9 cellular contexts compared by ENCODE assay signal in genomic region chr22:39021552-39022250, GRCh38. TPM values are rescaled to one million over a fixed set of nuclear protein-coding genes. Genes with fewer than 3 reads are reported as not detected.
DNase-seq lines count a peak whose midpoint lies in the region; ATAC-seq and TF ChIP-seq lines count a peak whose summit lies in the region.
"Had no signal": no experiment of that assay in that cellular context is flagged by ENCODE, and none has a peak within 500 bp of the region (broad histone marks: within the 10 kb centered on the region; RNA-seq: fewer than 3 reads in every experiment).

No MANE protein-coding gene starts in this region.

- H3K27ac ChIP-seq in adrenal gland: peak overlapping the region; percentile 33 to 92 (median 77)
- H3K27ac ChIP-seq in lower lobe of right lung: peak overlapping the region; percentile 81
- peak overlapping the region; percentile 61 to 66 for H3K27ac ChIP-seq in tibial artery
- H3K27ac ChIP-seq: A549 had no signal

- peak overlapping the region; percentile 95 for H3K4me3 Mint-ChIP-seq in activated CD4-positive, alpha-beta T cell treated with anti-CD3 and anti-CD28 coated beads for 36 hours

- no peaks in the 10 kb centered on the region for H3K27me3 ChIP-seq in adrenal gland
- no peaks in the 10 kb centered on the region for H3K27me3 ChIP-seq in lower lobe of right lung (ENCODE audit: low read depth)
- H3K27me3 ChIP-seq in tibial artery: no peaks in the 10 kb centered on the region

- no peaks in the 10 kb centered on the region for H3K27me3 Mint-ChIP-seq in activated CD4-positive, alpha-beta T cell treated with anti-CD3 and anti-CD28 coated beads for 36 hours

- H3K4me1 ChIP-seq in adrenal gland (replicated peaks in 1 of 2): peaks cover 12 to 15% of the 10 kb centered on the region in 2 donors
- H3K4me1 ChIP-seq in lower lobe of right lung: peaks cover 17% of the 10 kb centered on the region
- H3K4me1 ChIP-seq in tibial artery: peaks cover 0 to 19% (median 13%) of the 10 kb centered on the region in 4 donors
- H3K4me1 ChIP-seq: A549 had no signal

- peaks cover 23% of the 10 kb centered on the region for H3K36me3 Mint-ChIP-seq in activated CD4-positive, alpha-beta T cell treated with anti-CD3 and anti-CD28 coated beads for 36 hours (ENCODE audit: low read depth)

- DNase-seq in activated CD4-positive, alpha-beta T cell treated with anti-CD3 and anti-CD28 coated beads for 36 hours: no peak
- no peak for DNase-seq in activated CD4-positive, alpha-beta T cell treated with anti-CD3 and anti-CD28 coated beads, Interleukin-2, amount 50 U/mL, for 4 hours
- DNase-seq in adrenal gland (no peak), lower lobe of right lung (peak; percentile 52), tibial artery (no peak), AG08395 (ENCODE audit: low spot score) (no peak), EL (no peak), germinal center (ENCODE audit: low spot score) (no peak)

- no peak for TF ChIP-seq POLR2A in adrenal gland (IDR thresholded peaks at IDR 0.05)

- CTCF ChIA-PET in activated CD4-positive, alpha-beta T cell treated with anti-CD3 and anti-CD28 coated beads for 36 hours (lab: Charles Lee): interaction anchor here (0.7 to 0.9 kb wide), 3 partner anchors 37 to 253 kb away, joined by 3 read pairs; no protein-coding TSS in a partner anchor

- POLR2A ChIA-PET in activated CD4-positive, alpha-beta T cell treated with anti-CD3 and anti-CD28 coated beads for 36 hours (lab: Charles Lee): no interaction called here

- 26 to 50% (median 30%) methylated on average over 7 to 9 of the region's 9 CpGs for WGBS in adrenal gland, 4 donors

- H3K9me3 ChIP-seq in adrenal gland (replicated peaks in 1 of 3) (no peaks in the 10 kb centered on the region), lower lobe of right lung (no peaks in the 10 kb centered on the region), tibial artery (no peaks in the 10 kb centered on the region)
- H3K9me3 ChIP-seq: A549 had no signal

- no peaks in the 10 kb centered on the region for H3K9me3 Mint-ChIP-seq in activated CD4-positive, alpha-beta T cell treated with anti-CD3 and anti-CD28 coated beads for 36 hours (ENCODE audit: low read depth)

- H3K27ac Mint-ChIP-seq in activated CD4-positive, alpha-beta T cell treated with anti-CD3 and anti-CD28 coated beads for 36 hours: peak overlapping the region; percentile 95

- TF ChIP-seq CTCF in adrenal gland (IDR thresholded peaks at IDR 0.05) (no peak), lower lobe of right lung (IDR thresholded peaks at IDR 0.05) (no peak), tibial artery (IDR thresholded peaks at IDR 0.05) (no peak)

- H3K4me1 Mint-ChIP-seq in activated CD4-positive, alpha-beta T cell treated with anti-CD3 and anti-CD28 coated beads for 36 hours: peaks cover 53% of the 10 kb centered on the region

- intact Hi-C loops in activated CD4-positive, alpha-beta T cell treated with anti-CD3 and anti-CD28 coated beads for 36 hours (cut with DNase I, micrococcal nuclease): loop anchor here (1.0 to 5.0 kb wide), 4 partner anchors 19 to 229 kb away; partner anchors contain the start of genes APOBEC3F (in 1 of the 2) and DNAL4 (in 1 of the 2)
- intact Hi-C loops in adrenal gland (cut with DNase I): no loop called here
- intact Hi-C loops in lower lobe of right lung (cut with DNase I): no loop called here
- intact Hi-C loops in tibial artery (cut with DNase I; ENCODE audit: low total_unique reads): no loop called here

- peak overlapping the region in 2 of 4 donors; percentile 10 to 41 for H3K4me3 ChIP-seq in adrenal gland
- H3K4me3 ChIP-seq in lower lobe of right lung: peak overlapping the region; percentile 52
- peak overlapping the region; percentile 47 to 51 for H3K4me3 ChIP-seq in tibial artery
- H3K4me3 ChIP-seq: A549 had no signal

- H3K36me3 ChIP-seq in adrenal gland (replicated peaks in 1 of 2): peaks cover 0 to 13% of the 10 kb centered on the region in 2 donors
- H3K36me3 ChIP-seq in lower lobe of right lung: peaks cover 10% of the 10 kb centered on the region
- peaks cover 0 to 10% (median 6%) of the 10 kb centered on the region in 3 donors for H3K36me3 ChIP-seq in tibial artery

- no peak for ATAC-seq in activated CD4-positive, alpha-beta T cell treated with anti-CD3 and anti-CD28 coated beads for 36 hours
- peak in 1 of 2 donors; percentile 5 for ATAC-seq in lower lobe of right lung

RNA-seq across cellular contexts. Expression of gene APOBEC3D, which starts 0.8 kb away (rescaled TPM):
- total RNA-seq in activated CD4-positive, alpha-beta T cell treated with anti-CD3 and anti-CD28 coated beads for 36 hours: 10 to 100 TPM; 27.0 to 28.2 TPM
- 1 to 10 TPM; 1.8 to 7.9 (median 6.0) TPM for total RNA-seq in adrenal gland
- 1 to 10 TPM; 1.8 to 4.8 (median 2.0) TPM for polyA plus RNA-seq in adrenal gland
- 3.0 TPM for total RNA-seq in lower lobe of right lung

RNA-seq across cellular contexts. Expression of gene APOBEC3C, which starts 7.6 kb away (rescaled TPM):
- total RNA-seq in activated CD4-positive, alpha-beta T cell treated with anti-CD3 and anti-CD28 coated beads for 36 hours: 10 to 100 TPM; 75.3 to 98.5 TPM
- total RNA-seq in adrenal gland: 10 to 100 TPM; 31.0 to 88.2 (median 40.5) TPM
- 10 to 100 TPM; 38.5 to 62.0 (median 42.9) TPM for polyA plus RNA-seq in adrenal gland
- total RNA-seq in lower lobe of right lung: 27.8 TPM

RNA-seq across cellular contexts. Expression of gene APOBEC3F, which starts 19.0 kb away (rescaled TPM):
- 10 to 100 TPM; 19.0 to 24.5 TPM for total RNA-seq in activated CD4-positive, alpha-beta T cell treated with anti-CD3 and anti-CD28 coated beads for 36 hours
- total RNA-seq in adrenal gland (10 to 100 TPM in 6 of 8 donors, 1 to 10 TPM in 2; 7.0 to 22.1 (median 11.0) TPM), lower lobe of right lung (9.5 TPM)
- polyA plus RNA-seq in adrenal gland: 10 to 100 TPM in 2 of 3 donors, 1 to 10 TPM in 1; 8.6 to 20.2 (median 12.9) TPM

RNA-seq across cellular contexts. Expression of gene APOBEC3B, which starts 39.6 kb away (rescaled TPM):
- 1 to 10 TPM; 8.0 to 8.5 TPM for total RNA-seq in activated CD4-positive, alpha-beta T cell treated with anti-CD3 and anti-CD28 coated beads for 36 hours
- total RNA-seq in adrenal gland: 1 to 10 TPM in 6 of 8 donors, under 1 TPM in 1, not detected in 1; 0.74 to 2.4 (median 1.5) TPM
- polyA plus RNA-seq in adrenal gland: 1 to 10 TPM in 2 of 3 donors, under 1 TPM in 1; 0.32 to 2.8 (median 1.0) TPM
- total RNA-seq in lower lobe of right lung: 1.0 TPM

RNA-seq across cellular contexts. Expression of gene APOBEC3G, which starts 55.4 kb away (rescaled TPM):
- total RNA-seq in activated CD4-positive, alpha-beta T cell treated with anti-CD3 and anti-CD28 coated beads for 36 hours: 10 to 100 TPM; 45.9 to 47.4 TPM
- total RNA-seq in adrenal gland: 10 to 100 TPM; 11.1 to 29.3 (median 16.3) TPM
- polyA plus RNA-seq in adrenal gland: 10 to 100 TPM; 11.6 to 19.4 (median 16.3) TPM
- 19.2 TPM for total RNA-seq in lower lobe of right lung
- polyA plus RNA-seq: A549 had no signal

Comparison
In these comparisons a context has a peak if more than half of its experiments do, and no peak if none do; other contexts are left out.
1. intact Hi-C loops: an anchor here in activated CD4-positive, alpha-beta T cell treated with anti-CD3 and anti-CD28 coated beads for 36 hours (1.0 to 5.0 kb wide); none called in adrenal gland, lower lobe of right lung and tibial artery.